Comparison of ENCODE assay signal across 8 cellular contexts in the genomic region with DNA sequence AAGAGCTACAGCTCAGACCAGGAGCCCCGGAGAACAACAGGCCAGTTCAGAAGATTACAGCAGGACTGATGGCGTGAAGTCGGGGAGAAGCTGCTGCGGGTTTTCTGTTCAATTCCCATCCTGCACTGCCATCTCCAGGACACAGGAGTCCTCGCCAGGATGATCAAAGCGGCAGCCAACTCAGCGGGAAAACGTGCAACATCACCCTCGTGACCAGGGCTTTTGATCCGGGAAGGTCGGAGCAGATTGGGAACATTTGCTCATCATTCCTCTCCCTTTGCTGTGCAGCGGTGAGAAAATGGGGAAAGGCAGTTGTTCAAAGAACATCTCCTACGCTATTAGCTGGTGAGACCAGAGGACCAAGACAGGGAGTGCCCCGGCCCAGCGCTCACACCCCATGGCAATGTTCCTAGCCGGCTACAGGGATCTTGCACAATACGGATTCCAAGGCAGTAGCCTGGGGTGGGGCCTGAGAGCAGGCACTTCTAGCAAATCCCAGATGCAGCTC. TPM values are rescaled to one million over a fixed set of nuclear protein-coding genes. Genes with fewer than 3 reads are reported as not detected.
DNase-seq lines count a peak whose midpoint lies in the region; ATAC-seq, FAIRE-seq and TF ChIP-seq lines count a peak whose summit lies in the region.

No MANE protein-coding gene starts in this region.

- peak overlapping the region; percentile 79 for H2AFZ ChIP-seq in HCT116 (ENCODE audit: low read depth, low read length, poor library complexity, severe bottlenecking)

- H3K4me1 ChIP-seq in HCT116 (ENCODE audit: control insufficient read depth in 1 of 2, insufficient read depth in 2 of 2, low read length in 2 of 2) (peaks cover 28 to 41% of the 10 kb centered on the region in 2 experiments), kidney (ENCODE audit: control insufficient read depth in 1 of 2, insufficient read depth in 1 of 2, low read depth in 1 of 2, low read length in 2 of 2) (peaks cover 0 to 2% of the 10 kb centered on the region in 2 donors), stomach (peaks cover 7 to 15% (median 13%) of the 10 kb centered on the region in 4 donors)

- CTCF ChIA-PET in HCT116 (lab: Charles Lee) = interaction anchor here (0.7 to 3.7 kb wide), 10 partner anchors 10 to 958 kb away, joined by 3 to 16 read pairs (median 4); no protein-coding TSS in a partner anchor

- peak overlapping the region; percentile 45 for H3K27ac ChIP-seq in HCT116 (ENCODE audit: low read depth, low read length)
- H3K27ac ChIP-seq in cingulate gyrus (ENCODE audit: low read depth, low read length) = peak overlapping the region; percentile 61
- H3K27ac ChIP-seq in kidney (ENCODE audit: low read depth in 2 of 2, low read length in 2 of 2) = no peak overlapping the region
- H3K27ac ChIP-seq in stomach = peak overlapping the region in 4 of 5 donors; percentile 21 to 66 (median 40)

- ATAC-seq in HCT116 (peak; percentile 80), GM19467 (IDR thresholded peaks at IDR 0.05; ENCODE audit: unreplicated experiment) (no peak)
- no peak for ATAC-seq in stimulated activated memory B cell treated with anti-CD40 and anti-IgM and Interleukin-4, amounts not matched to agents 10 μg/mL and 1 μg/mL and 100 μg/mL, for 72 hours

- 8 to 11% (median 8%) methylated on average over 8 to 17 of the region's 17 CpGs for WGBS in stomach, 5 donors

- peaks cover 17% of the 10 kb centered on the region for H3K27me3 Mint-ChIP-seq in stimulated activated memory B cell treated with anti-CD40 and anti-IgM and Interleukin-4, amounts not matched to agents 10 μg/mL and 1 μg/mL and 100 μg/mL, for 72 hours

- peak; percentile 70 to 79 (median 73); a peak in 5 of 6 replicates for TF ChIP-seq CTCF in HCT116 (IDR thresholded peaks at IDR 0.05 in 2 of 3, conservative IDR thresholded peaks at IDR 0.05 in 1 of 3; ENCODE audit: borderline replicate concordance in 1 of 3, insufficient read depth in 1 of 3, low read depth in 2 of 3, low read length in 2 of 3)
- peak; percentile 52 for TF ChIP-seq CTCF in kidney (IDR thresholded peaks at IDR 0.05; ENCODE audit: borderline replicate concordance, extremely low read depth, insufficient read depth)
- peak in 5 of 7 experiments; percentile 25 to 67 (median 43) for TF ChIP-seq CTCF in stomach (IDR thresholded peaks at IDR 0.05)

- TF ChIP-seq RAD21 in HCT116 (IDR thresholded peaks at IDR 0.05; ENCODE audit: low read depth) = peak; percentile 88

- no peaks in the 10 kb centered on the region for H3K9me2 ChIP-seq in HCT116 (ENCODE audit: insufficient read depth)

- DNase-seq in A172 (ENCODE audit: low spot score) (peak; percentile 97), HCT116 (ENCODE audit: low read depth, low spot score) (peak; percentile 85), NCI-H82 (lab: John Stamatoyannopoulos, UW) (peak; percentile 81), kidney (peak; percentile 92), stomach (peak; percentile 73)

- no peak overlapping the region for H3K27ac Mint-ChIP-seq in stimulated activated memory B cell treated with anti-CD40 and anti-IgM and Interleukin-4, amounts not matched to agents 10 μg/mL and 1 μg/mL and 100 μg/mL, for 72 hours

- H3K4me3 Mint-ChIP-seq in stimulated activated memory B cell treated with anti-CD40 and anti-IgM and Interleukin-4, amounts not matched to agents 10 μg/mL and 1 μg/mL and 100 μg/mL, for 72 hours = no peak overlapping the region

- FAIRE-seq in kidney (lab: Jason Lieb, UNC) = no peak

- H3K27me3 ChIP-seq in HCT116 (ENCODE audit: insufficient read depth, low read length) (no peaks in the 10 kb centered on the region), stomach (peaks cover 0 to 14% (median 0%) of the 10 kb centered on the region in 3 donors)

- no peaks in the 10 kb centered on the region for H3K79me2 ChIP-seq in HCT116 (ENCODE audit: insufficient read depth, low read length)

- H3K9ac ChIP-seq in HCT116 (ENCODE audit: low read length) = peak overlapping the region; percentile 13; the same call in 1 of the 2 replicates
- no peak overlapping the region for H3K9ac ChIP-seq in kidney (ENCODE audit: low read length in 2 of 2)

- POLR2A ChIA-PET in HCT116 (lab: Charles Lee) = interaction anchor here (1.4 kb wide), 1 partner anchor 10 kb away, joined by 6 read pairs; no protein-coding TSS in a partner anchor

- H3K4me2 ChIP-seq in HCT116 (ENCODE audit: low read length) = peak overlapping the region; percentile 72

- intact Hi-C loops in HCT116 (cut with micrococcal nuclease) = loop anchor here (1.0 to 10.0 kb wide), 5 partner anchors 21 to 1327 kb away; partner anchors contain the start of gene SDK1
- intact Hi-C loops in kidney (cut with DNase I) = no loop called here
- intact Hi-C loops in stomach (cut with DNase I; ENCODE audit: low total_unique reads) = no loop called here

- BruUV-seq in HCT116 (replicated peaks; lab: Mats Ljungman, UMichigan) = no TSS peak

- no peaks in the 10 kb centered on the region for H3K4me1 Mint-ChIP-seq in stimulated activated memory B cell treated with anti-CD40 and anti-IgM and Interleukin-4, amounts not matched to agents 10 μg/mL and 1 μg/mL and 100 μg/mL, for 72 hours

- H3K9me3 ChIP-seq in HCT116 (ENCODE audit: control insufficient read depth in 1 of 2, insufficient read depth in 1 of 2, low read depth in 1 of 2, low read length in 2 of 2) (no peaks in the 10 kb centered on the region), kidney (ENCODE audit: control insufficient read depth in 1 of 2, low read length in 2 of 2) (no peaks in the 10 kb centered on the region), stomach (no peaks in the 10 kb centered on the region)

- TF ChIP-seq POLR2A in HCT116 (IDR thresholded peaks at IDR 0.05; ENCODE audit: borderline replicate concordance, extremely low read depth, insufficient read depth, insufficient read length) = no peak
- no peak for TF ChIP-seq POLR2A in stomach (IDR thresholded peaks at IDR 0.05)

- RAD21 ChIA-PET in HCT116 (lab: Charles Lee; ENCODE audit: low non-redundant PET in 1 of 2, low total read pairs in 2 of 2, uncharacterized antibody in 2 of 2, unreplicated experiment in 2 of 2) = interaction anchor here (0.7 to 1.5 kb wide), 3 partner anchors 22 to 119 kb away, joined by 3 to 4 read pairs (median 3); no protein-coding TSS in a partner anchor

- no peaks in the 10 kb centered on the region for H3K9me3 Mint-ChIP-seq in stimulated activated memory B cell treated with anti-CD40 and anti-IgM and Interleukin-4, amounts not matched to agents 10 μg/mL and 1 μg/mL and 100 μg/mL, for 72 hours

- H3K36me3 ChIP-seq in HCT116 (ENCODE audit: control insufficient read depth in 1 of 2, insufficient read depth in 2 of 2, low read length in 2 of 2) (no peaks in the 10 kb centered on the region), kidney (ENCODE audit: control insufficient read depth in 1 of 2, insufficient read depth in 2 of 2, low read length in 2 of 2) (no peaks in the 10 kb centered on the region), stomach (no peaks in the 10 kb centered on the region)

- no peaks in the 10 kb centered on the region for H3K36me3 Mint-ChIP-seq in stimulated activated memory B cell treated with anti-CD40 and anti-IgM and Interleukin-4, amounts not matched to agents 10 μg/mL and 1 μg/mL and 100 μg/mL, for 72 hours

- H4K20me1 ChIP-seq in HCT116 (ENCODE audit: insufficient read depth) = no peaks in the 10 kb centered on the region

- TF ChIP-seq EP300 in stomach (IDR thresholded peaks at IDR 0.05) = no peak

- H3K4me3 ChIP-seq in HCT116 (replicated peaks in 1 of 2; ENCODE audit: low read depth in 1 of 2, low read length in 2 of 2) (peak overlapping the region; percentile 30 to 35), kidney (ENCODE audit: low read length in 2 of 2) (peak overlapping the region; percentile 25 to 30), stomach (peak overlapping the region; percentile 6 to 24 (median 19))

TF ChIP-seq in HCT116, 20 proteins besides CTCF, POLR2A, EP300 and RAD21:
- no peak for TF ChIP-seq YY1 (IDR thresholded peaks at IDR 0.05; ENCODE audit: extremely low read depth, insufficient replicate concordance, low read depth, low read length)
- no peak for TF ChIP-seq SIN3A (IDR thresholded peaks at IDR 0.05; ENCODE audit: low read depth)
- TF ChIP-seq CBX3 (IDR thresholded peaks at IDR 0.05; ENCODE audit: low read depth) = no peak; the same call in 1 of the 2 replicates
- TF ChIP-seq POLR2AphosphoS5 (IDR thresholded peaks at IDR 0.05; ENCODE audit: low read depth, low read length) = no peak
- TF ChIP-seq SRF (IDR thresholded peaks at IDR 0.05; ENCODE audit: low read depth) = no peak
- TF ChIP-seq ZNF274 (IDR thresholded peaks at IDR 0.05; ENCODE audit: low read depth, low read length) = no peak
- TF ChIP-seq CEBPB (IDR thresholded peaks at IDR 0.05; ENCODE audit: low read depth) = peak; percentile 97
- TF ChIP-seq FOSL1 (IDR thresholded peaks at IDR 0.05; ENCODE audit: low read depth) = no peak
- no peak for TF ChIP-seq JUND (IDR thresholded peaks at IDR 0.05)
- TF ChIP-seq TCF7L2 (IDR thresholded peaks at IDR 0.05; ENCODE audit: borderline replicate concordance, extremely low read depth, insufficient read depth, insufficient read length) = peak; percentile 99
- TF ChIP-seq MAX (IDR thresholded peaks at IDR 0.05) = peak; percentile 72
- no peak for TF ChIP-seq EZH2 (IDR thresholded peaks at IDR 0.05)
- 0 out of 2 replicates have a peak, but pooled peaks have one; percentile 20 for TF ChIP-seq SP1 (IDR thresholded peaks at IDR 0.05; ENCODE audit: low read depth)

RNA-seq across cellular contexts. Expression of gene FOXK1, which starts 50.4 kb away (rescaled TPM):
- total RNA-seq in A172 (2014; rRNA removed; shearing (Covaris generic)) = 8.3 and 16.6 TPM in 2 replicates
- total RNA-seq in HCT116 (2021; ENCODE audit: unreplicated experiment) (60.5 TPM), kidney (44.2 TPM), stomach (10 to 100 TPM; 19.3 to 88.1 (median 27.2) TPM)
- polyA plus RNA-seq in HCT116 (2012) = 13.8 and 17.7 TPM in 2 replicates
- polyA plus RNA-seq in kidney (ENCODE audit: insufficient read depth, low read depth, low replicate concordance) (3.9 TPM), stomach (1 to 10 TPM; 2.9 to 5.4 (median 3.9) TPM)

Comparison
In these comparisons a context has a peak if more than half of its experiments do, and no peak if none do; other contexts are left out.
1. H3K27ac ChIP-seq: peak in HCT116 (single experiment), cingulate gyrus (single experiment) and stomach (4 of 5); none in kidney (0 of 2).
2. Peak in every context shown above with its lines, with median percentiles within 50 percentile points of each other: DNase-seq, H3K4me3 ChIP-seq and CTCF ChIP-seq.